27 cellular contexts compared by ENCODE assay signal in genomic region chr6:31634969-31635575, GRCh38. TPM values are rescaled to one million over a fixed set of nuclear protein-coding genes. Genes with fewer than 3 reads are reported as not detected.
DNase-seq lines count a peak whose midpoint lies in the region; ATAC-seq, FAIRE-seq and TF ChIP-seq lines count a peak whose summit lies in the region.
"Had no signal": no experiment of that assay in that cellular context is flagged by ENCODE, and none has a peak within 500 bp of the region (broad histone marks: within the 10 kb centered on the region; RNA-seq: fewer than 3 reads in every experiment).

No MANE protein-coding gene starts in this region.

- no peak overlapping the region for H3K4me3 Mint-ChIP-seq in activated naive CD8-positive, alpha-beta T cell treated with anti-CD3 and anti-CD28 coated beads for 36 hours
- H3K4me3 Mint-ChIP-seq in activated naive CD8-positive, alpha-beta T cell treated with anti-CD3 and anti-CD28 coated beads, Interleukin-2, amount 50 U/mL, for 24 hours, result no peak overlapping the region
- H3K4me3 Mint-ChIP-seq in WTC11, result no peak overlapping the region
- no peak overlapping the region for H3K4me3 Mint-ChIP-seq in progenitor cell of endocrine pancreas (ENCODE audit: low read depth)
- H3K4me3 Mint-ChIP-seq: activated naive CD8-positive, alpha-beta T cell; T-helper 2 cell treated with Interferon-gamma antibody and Interleukin-4, amounts not matched to agents 5 μg/mL and 100 μg/mL, for 36 hours had no signal

- H3K27ac ChIP-seq in HepG2 (ENCODE audit: extremely low read length, insufficient read depth, low read length), result no peak overlapping the region
- H3K27ac ChIP-seq: C4-2B, dorsolateral prefrontal cortex, pancreas, right atrium auricular region, transverse colon had no signal

- in situ Hi-C loops in HepG2 (cut with HindIII; ENCODE audit: extremely low pct_ligation_motif_present, low pct_unique_long_range_greater_than_20kb), result no loop called here

- H3K36me3 ChIP-seq in HepG2 (replicated peaks in 1 of 2; ENCODE audit: control insufficient read depth in 1 of 2, insufficient read depth in 2 of 2, low read length in 2 of 2), result peaks cover 60 to 87% of the 10 kb centered on the region in 2 experiments

- no peak overlapping the region for H3K9ac ChIP-seq in HepG2 (ENCODE audit: insufficient read depth, low read depth, low read length)

- ATAC-seq in activated naive CD8-positive, alpha-beta T cell treated with anti-CD3 and anti-CD28 coated beads, Interleukin-2, amount 50 U/mL, for 24 hours, result no peak
- ATAC-seq in WTC11, result no peak
- ATAC-seq in HepG2, result peak; percentile 1; the same call in 2 of the 3 replicates
- ATAC-seq in HG02970 (IDR thresholded peaks at IDR 0.05; ENCODE audit: low FRiP score, unreplicated experiment), result no peak
- ATAC-seq: pancreas had no signal

- H3K27ac Mint-ChIP-seq in activated naive CD8-positive, alpha-beta T cell treated with anti-CD3 and anti-CD28 coated beads for 36 hours, result peak overlapping the region; percentile 15
- no peak overlapping the region for H3K27ac Mint-ChIP-seq in activated naive CD8-positive, alpha-beta T cell treated with anti-CD3 and anti-CD28 coated beads, Interleukin-2, amount 50 U/mL, for 24 hours
- H3K27ac Mint-ChIP-seq in WTC11, result no peak overlapping the region; the same call in 1 of the 2 replicates
- peak overlapping the region; percentile 24 for H3K27ac Mint-ChIP-seq in progenitor cell of endocrine pancreas

- no peak overlapping the region for H2AFZ ChIP-seq in HepG2 (ENCODE audit: low read length)

- H3K4me1 Mint-ChIP-seq in activated naive CD8-positive, alpha-beta T cell treated with anti-CD3 and anti-CD28 coated beads for 36 hours, result peaks cover 13% of the 10 kb centered on the region
- peaks cover 15% of the 10 kb centered on the region for H3K4me1 Mint-ChIP-seq in activated naive CD8-positive, alpha-beta T cell treated with anti-CD3 and anti-CD28 coated beads, Interleukin-2, amount 50 U/mL, for 24 hours
- H3K4me1 Mint-ChIP-seq in WTC11 (no peaks in the 10 kb centered on the region), progenitor cell of endocrine pancreas (ENCODE audit: low read depth) (no peaks in the 10 kb centered on the region)

- H3K4me2 ChIP-seq in HepG2 (ENCODE audit: low read depth, low read length), result no peak overlapping the region

- POLR2A ChIA-PET in WTC11 (lab: Charles Lee) (interaction anchor here (0.5 to 1.1 kb wide), 2 partner anchors 17 to 46 kb away, joined by 3 to 5 read pairs; no protein-coding TSS in a partner anchor), HepG2 (lab: Yijun Ruan, JAX) (interaction anchor here (0.8 to 3.4 kb wide), 8 partner anchors 9 to 29 kb away, joined by 3 to 20 read pairs (median 4); partner anchors contain the start of genes APOM, BAG6, C6orf47 and GPANK1)

- H3K79me2 ChIP-seq in HepG2 (ENCODE audit: insufficient read depth, low read length), result no peaks in the 10 kb centered on the region

- no TSS peak for BruUV-seq in HepG2 (replicated peaks; lab: Mats Ljungman, UMichigan)

- intact Hi-C loops in HepG2 (cut with micrococcal nuclease; ENCODE audit: unreplicated experiment), result no loop called here

- no peaks in the 10 kb centered on the region; the same call in 1 of the 2 replicates for H4K20me1 ChIP-seq in HepG2 (ENCODE audit: insufficient read depth, low read length)

- no peak for TF ChIP-seq RAD21 in HepG2 (CRISPR knock-in tag; IDR thresholded peaks at IDR 0.05)

- CTCF ChIA-PET in WTC11 (lab: Charles Lee) (interaction anchor here (1.4 kb wide), 1 partner anchor 84 kb away, joined by 4 read pairs; no protein-coding TSS in a partner anchor), HepG2 (lab: Yijun Ruan, JAX; ENCODE audit: low intra/inter-chr PET ratio, low total read pairs) (no interaction called here)

- no peak for TF ChIP-seq EP300 in HepG2 (IDR thresholded peaks at IDR 0.05; ENCODE audit: low read depth in 2 of 2, low read length in 2 of 2)
- no peak for TF ChIP-seq EP300 in HepG2 (CRISPR knock-in tag; IDR thresholded peaks at IDR 0.05; ENCODE audit: borderline replicate concordance)

- TF ChIP-seq POLR2A in HepG2 (IDR thresholded peaks at IDR 0.05; ENCODE audit: insufficient read depth in 1 of 2, low read depth in 2 of 2, low read length in 2 of 2) (no peak), erythroblast (IDR thresholded peaks at IDR 0.05; ENCODE audit: low read length) (no peak)

- FAIRE-seq in HepG2 (lab: Jason Lieb, UNC), result no peak
- FAIRE-seq: endothelial cell of umbilical vein, GM19239, pancreas had no signal

- no peaks in the 10 kb centered on the region for H3K4me1 ChIP-seq in HepG2 (ENCODE audit: insufficient read depth, low read length)
- H3K4me1 ChIP-seq: pancreas, right atrium auricular region, transverse colon had no signal

- H3K27me3 ChIP-seq in HepG2 (ENCODE audit: control insufficient read depth in 1 of 2, insufficient read depth in 2 of 2, low read length in 2 of 2), result no peaks in the 10 kb centered on the region
- H3K27me3 ChIP-seq: dorsolateral prefrontal cortex, MG63, pancreas, right atrium auricular region, transverse colon had no signal

- peaks cover 25% of the 10 kb centered on the region for H3K36me3 Mint-ChIP-seq in activated naive CD8-positive, alpha-beta T cell treated with anti-CD3 and anti-CD28 coated beads for 36 hours
- H3K36me3 Mint-ChIP-seq in activated naive CD8-positive, alpha-beta T cell treated with anti-CD3 and anti-CD28 coated beads, Interleukin-2, amount 50 U/mL, for 24 hours (ENCODE audit: low read depth), result peaks cover 57% of the 10 kb centered on the region
- H3K36me3 Mint-ChIP-seq in WTC11, result peaks cover 75% of the 10 kb centered on the region
- peaks cover 29% of the 10 kb centered on the region for H3K36me3 Mint-ChIP-seq in progenitor cell of endocrine pancreas (ENCODE audit: insufficient read depth)

- no peak for DNase-seq in activated naive CD8-positive, alpha-beta T cell treated with anti-CD3 and anti-CD28 coated beads for 36 hours
- DNase-seq in activated naive CD8-positive, alpha-beta T cell treated with anti-CD3 and anti-CD28 coated beads, Interleukin-2, amount 50 U/mL, for 24 hours, result no peak
- DNase-seq in WTC11 (ENCODE audit: low spot score) (no peak), HepG2 (ENCODE audit: low spot score) (no peak), progenitor cell of endocrine pancreas (ENCODE audit: low spot score, unreplicated experiment) (no peak), erythroblast (lab: John Stamatoyannopoulos, UW) (no peak), DMS 273 treated with DMSO at 0.1 percent for 48 hours (lab: John Stamatoyannopoulos, UW) (no peak)
- DNase-seq: cerebellar nuclear complex; dorsolateral prefrontal cortex; EL; KBM-7; kidney glomerular epithelial cell; mammary epithelial cell; MG63; NCI-H1417; NCI-H446; NCI-H82; pancreas; stimulated activated CD4-positive, alpha-beta T cell treated with anti-CD3 and anti-CD28 coated beads, Interleukin-12 subunit alpha, Interleukin-12 subunit beta, amount 100 ng/mL, for 4 hours; transverse colon had no signal

- no peaks in the 10 kb centered on the region for H3K9me3 ChIP-seq in HepG2 (ENCODE audit: low read length)
- H3K9me3 ChIP-seq: MG63, pancreas, right atrium auricular region, transverse colon had no signal

- no peaks in the 10 kb centered on the region for H3K9me3 Mint-ChIP-seq in activated naive CD8-positive, alpha-beta T cell treated with anti-CD3 and anti-CD28 coated beads for 36 hours
- H3K9me3 Mint-ChIP-seq in activated naive CD8-positive, alpha-beta T cell treated with anti-CD3 and anti-CD28 coated beads, Interleukin-2, amount 50 U/mL, for 24 hours, result no peaks in the 10 kb centered on the region
- H3K9me3 Mint-ChIP-seq in WTC11 (no peaks in the 10 kb centered on the region), progenitor cell of endocrine pancreas (ENCODE audit: low read depth) (no peaks in the 10 kb centered on the region)
- H3K9me3 Mint-ChIP-seq: T-helper 2 cell treated with Interferon-gamma antibody and Interleukin-4, amounts not matched to agents 5 μg/mL and 100 μg/mL, for 36 hours had no signal

- H3K27me3 Mint-ChIP-seq in activated naive CD8-positive, alpha-beta T cell treated with anti-CD3 and anti-CD28 coated beads for 36 hours, result no peaks in the 10 kb centered on the region
- H3K27me3 Mint-ChIP-seq in activated naive CD8-positive, alpha-beta T cell treated with anti-CD3 and anti-CD28 coated beads, Interleukin-2, amount 50 U/mL, for 24 hours, result no peaks in the 10 kb centered on the region
- H3K27me3 Mint-ChIP-seq in WTC11 (ENCODE audit: low read depth) (no peaks in the 10 kb centered on the region; the same call in 1 of the 2 replicates), progenitor cell of endocrine pancreas (no peaks in the 10 kb centered on the region)
- H3K27me3 Mint-ChIP-seq: activated naive CD8-positive, alpha-beta T cell had no signal

- no peak for TF ChIP-seq CTCF in WTC11 (IDR thresholded peaks at IDR 0.05)
- TF ChIP-seq CTCF in HepG2 (CRISPR knock-in tag; IDR thresholded peaks at IDR 0.05), result no peak
- no peak for TF ChIP-seq CTCF in progenitor cell of endocrine pancreas (IDR thresholded peaks at IDR 0.05; ENCODE audit: unreplicated experiment)

- 88% methylated on average over 11 of the region's 11 CpGs for WGBS in HepG2 (ENCODE audit: low lambda C conversion rate)

- H3K4me3 ChIP-seq in HepG2 (replicated peaks in 1 of 3; ENCODE audit: insufficient read depth in 1 of 3, low read depth in 2 of 3, low read length in 3 of 3), result no peak overlapping the region
- H3K4me3 ChIP-seq: dorsolateral prefrontal cortex, MG63, pancreas, right atrium auricular region, transverse colon had no signal

RNA-seq across cellular contexts. Expression of gene PRRC2A, which starts 14.6 kb away (rescaled TPM):
- total RNA-seq in activated naive CD8-positive, alpha-beta T cell treated with anti-CD3 and anti-CD28 coated beads for 36 hours, result 100 to 1,000 TPM; 244 to 252 TPM
- total RNA-seq in WTC11 (2021) (372 to 381 TPM (median 373 TPM) in 3 replicates), HepG2 (2016; rRNA removed; fragmentation: Illumina TruSeq; extraction: Trizol) (37.2 and 38.9 TPM in 2 replicates), progenitor cell of endocrine pancreas (272 and 273 TPM in 2 replicates)
- 32.5 and 32.7 TPM in 2 replicates for total RNA-seq in HepG2 (2016; cell fraction: cytosol; rRNA removed; fragmentation: Illumina TruSeq; extraction: Trizol; ENCODE audit: low read depth)
- total RNA-seq in HepG2 (2016; cell fraction: insoluble cytoplasmic fraction; rRNA removed; fragmentation: Illumina TruSeq; extraction: Trizol), result 32.8 and 40.6 TPM in 2 replicates
- 32.8 and 40.2 TPM in 2 replicates for total RNA-seq in HepG2 (2016; cell fraction: membrane; rRNA removed; fragmentation: Illumina TruSeq; extraction: Trizol)
- total RNA-seq in HepG2 (2016; cell fraction: nucleus; rRNA removed; fragmentation: Illumina TruSeq; extraction: Trizol), result 58.3 and 69.5 TPM in 2 replicates
- 47.4 and 60.5 TPM in 2 replicates for polyA plus RNA-seq in HepG2 (2011; rRNA removed)
- polyA plus RNA-seq in HepG2 (2011; cell fraction: cytosol; rRNA removed), result 21.8 and 30.2 TPM in 2 replicates
- polyA plus RNA-seq in HepG2 (2011; cell fraction: nucleus; rRNA removed), result 235 and 263 TPM in 2 replicates
- polyA plus RNA-seq in HepG2 (2012), result 80.6 and 104 TPM in 2 replicates
- polyA plus RNA-seq in HepG2 (2016; cell fraction: cytosol; fragmentation: Illumina TruSeq; extraction: Trizol; ENCODE audit: low read depth), result 12.1 and 13.9 TPM in 2 replicates
- polyA plus RNA-seq in HepG2 (2016; cell fraction: insoluble cytoplasmic fraction; fragmentation: Illumina TruSeq; extraction: Trizol; ENCODE audit: low read depth), result 59.6 and 89.4 TPM in 2 replicates
- polyA plus RNA-seq in HepG2 (2016; cell fraction: membrane; fragmentation: Illumina TruSeq; extraction: Trizol; ENCODE audit: low read depth), result 26.0 and 31.8 TPM in 2 replicates
- polyA plus RNA-seq in HepG2 (2016; cell fraction: nucleus; fragmentation: Illumina TruSeq; extraction: Trizol; ENCODE audit: insufficient read depth, low read depth), result 182 and 188 TPM in 2 replicates
- 50.3 and 66.9 TPM in 2 replicates for polyA minus RNA-seq in HepG2 (2011; rRNA and poly(A)+ RNA removed; ENCODE audit: low replicate concordance)
- polyA minus RNA-seq in HepG2 (2011; cell fraction: cytosol; rRNA and poly(A)+ RNA removed), result 51.5 and 53.4 TPM in 2 replicates
- 120 and 136 TPM in 2 replicates for polyA minus RNA-seq in HepG2 (2011; cell fraction: nucleus; rRNA and poly(A)+ RNA removed)

RNA-seq across cellular contexts. Expression of gene BAG6, which starts 17.4 kb away (rescaled TPM):
- total RNA-seq in activated naive CD8-positive, alpha-beta T cell treated with anti-CD3 and anti-CD28 coated beads for 36 hours, result 100 to 1,000 TPM; 244 to 246 TPM
- total RNA-seq in WTC11 (2021) (366 to 410 TPM (median 396 TPM) in 3 replicates), HepG2 (2016; rRNA removed; fragmentation: Illumina TruSeq; extraction: Trizol) (169 and 190 TPM in 2 replicates), progenitor cell of endocrine pancreas (458 and 471 TPM in 2 replicates)
- total RNA-seq in HepG2 (2016; cell fraction: cytosol; rRNA removed; fragmentation: Illumina TruSeq; extraction: Trizol; ENCODE audit: low read depth), result 84.0 and 88.6 TPM in 2 replicates
- total RNA-seq in HepG2 (2016; cell fraction: insoluble cytoplasmic fraction; rRNA removed; fragmentation: Illumina TruSeq; extraction: Trizol), result 156 and 178 TPM in 2 replicates
- 178 and 181 TPM in 2 replicates for total RNA-seq in HepG2 (2016; cell fraction: membrane; rRNA removed; fragmentation: Illumina TruSeq; extraction: Trizol)
- total RNA-seq in HepG2 (2016; cell fraction: nucleus; rRNA removed; fragmentation: Illumina TruSeq; extraction: Trizol), result 152 and 174 TPM in 2 replicates
- 157 and 184 TPM in 2 replicates for polyA plus RNA-seq in HepG2 (2011; rRNA removed)
- polyA plus RNA-seq in HepG2 (2011; cell fraction: cytosol; rRNA removed), result 112 and 150 TPM in 2 replicates
- 529 and 638 TPM in 2 replicates for polyA plus RNA-seq in HepG2 (2011; cell fraction: nucleus; rRNA removed)
- polyA plus RNA-seq in HepG2 (2012), result 358 and 398 TPM in 2 replicates
- 78.8 and 95.7 TPM in 2 replicates for polyA plus RNA-seq in HepG2 (2016; cell fraction: cytosol; fragmentation: Illumina TruSeq; extraction: Trizol; ENCODE audit: low read depth)
- polyA plus RNA-seq in HepG2 (2016; cell fraction: insoluble cytoplasmic fraction; fragmentation: Illumina TruSeq; extraction: Trizol; ENCODE audit: low read depth), result 186 and 257 TPM in 2 replicates
- 151 and 180 TPM in 2 replicates for polyA plus RNA-seq in HepG2 (2016; cell fraction: membrane; fragmentation: Illumina TruSeq; extraction: Trizol; ENCODE audit: low read depth)
- 346 and 353 TPM in 2 replicates for polyA plus RNA-seq in HepG2 (2016; cell fraction: nucleus; fragmentation: Illumina TruSeq; extraction: Trizol; ENCODE audit: insufficient read depth, low read depth)
- polyA minus RNA-seq in HepG2 (2011; rRNA and poly(A)+ RNA removed; ENCODE audit: low replicate concordance), result 102 and 309 TPM in 2 replicates
- 190 and 207 TPM in 2 replicates for polyA minus RNA-seq in HepG2 (2011; cell fraction: cytosol; rRNA and poly(A)+ RNA removed)
- polyA minus RNA-seq in HepG2 (2011; cell fraction: nucleus; rRNA and poly(A)+ RNA removed), result 142 and 160 TPM in 2 replicates

RNA-seq across cellular contexts. Expression of gene AIF1, which starts 20.0 kb away (rescaled TPM):
- total RNA-seq in activated naive CD8-positive, alpha-beta T cell treated with anti-CD3 and anti-CD28 coated beads for 36 hours, result 100 to 1,000 TPM; 150 to 157 TPM
- total RNA-seq in WTC11 (2021), result 5.4 to 8.5 TPM (median 7.1 TPM) in 3 replicates
- total RNA-seq in HepG2 (2016; rRNA removed; fragmentation: Illumina TruSeq; extraction: Trizol), result not detected in 2 replicates
- total RNA-seq in HepG2 (2016; cell fraction: cytosol; rRNA removed; fragmentation: Illumina TruSeq; extraction: Trizol; ENCODE audit: low read depth), result 0.62 and 0.91 TPM in 2 replicates
- total RNA-seq in HepG2 (2016; cell fraction: insoluble cytoplasmic fraction; rRNA removed; fragmentation: Illumina TruSeq; extraction: Trizol), result not detected in 2 replicates
- total RNA-seq in HepG2 (2016; cell fraction: membrane; rRNA removed; fragmentation: Illumina TruSeq; extraction: Trizol), result 0.48 TPM in 1 of 2 replicates, not detected in the other
- total RNA-seq in HepG2 (2016; cell fraction: nucleus; rRNA removed; fragmentation: Illumina TruSeq; extraction: Trizol), result not detected in 2 replicates
- 1.4 and 1.5 TPM in 2 replicates for polyA plus RNA-seq in HepG2 (2011; rRNA removed)
- 0.44 and 1.3 TPM in 2 replicates for polyA plus RNA-seq in HepG2 (2011; cell fraction: cytosol; rRNA removed)
- 0.72 and 1.6 TPM in 2 replicates for polyA plus RNA-seq in HepG2 (2011; cell fraction: nucleus; rRNA removed)
- polyA plus RNA-seq in HepG2 (2012), result 1.6 and 7.5 TPM in 2 replicates
- polyA plus RNA-seq in HepG2 (2016; cell fraction: cytosol; fragmentation: Illumina TruSeq; extraction: Trizol; ENCODE audit: low read depth), result 0.98 and 1.2 TPM in 2 replicates
- polyA plus RNA-seq in HepG2 (2016; cell fraction: insoluble cytoplasmic fraction; fragmentation: Illumina TruSeq; extraction: Trizol; ENCODE audit: low read depth), result 0.60 and 0.98 TPM in 2 replicates
- polyA plus RNA-seq in HepG2 (2016; cell fraction: membrane; fragmentation: Illumina TruSeq; extraction: Trizol; ENCODE audit: low read depth), result 0.76 and 1.2 TPM in 2 replicates
- 1.3 TPM in 1 of 2 replicates, not detected in the other for polyA plus RNA-seq in HepG2 (2016; cell fraction: nucleus; fragmentation: Illumina TruSeq; extraction: Trizol; ENCODE audit: insufficient read depth, low read depth)
- polyA minus RNA-seq in HepG2 (2011; rRNA and poly(A)+ RNA removed; ENCODE audit: low replicate concordance), result not detected in 2 replicates
- not detected in 2 replicates for polyA minus RNA-seq in HepG2 (2011; cell fraction: cytosol; rRNA and poly(A)+ RNA removed)
- polyA minus RNA-seq in HepG2 (2011; cell fraction: nucleus; rRNA and poly(A)+ RNA removed), result 0.75 TPM in 1 of 2 replicates, not detected in the other
- 1.7 and 3.1 TPM in 2 replicates for total RNA-seq in progenitor cell of endocrine pancreas
- total RNA-seq: endothelial cell of umbilical vein, mammary epithelial cell had no signal
- polyA plus RNA-seq: endothelial cell of umbilical vein, mammary epithelial cell had no signal

RNA-seq across cellular contexts. Expression of gene APOM, which starts 20.6 kb away (rescaled TPM):
- 1 to 10 TPM; 5.1 to 5.7 TPM for total RNA-seq in activated naive CD8-positive, alpha-beta T cell treated with anti-CD3 and anti-CD28 coated beads for 36 hours
- total RNA-seq in WTC11 (2021) (3.5 to 4.6 TPM (median 4.3 TPM) in 3 replicates), HepG2 (2016; rRNA removed; fragmentation: Illumina TruSeq; extraction: Trizol) (52.9 and 98.2 TPM in 2 replicates), progenitor cell of endocrine pancreas (7.1 and 7.5 TPM in 2 replicates)
- total RNA-seq in HepG2 (2016; cell fraction: cytosol; rRNA removed; fragmentation: Illumina TruSeq; extraction: Trizol; ENCODE audit: low read depth), result 43.4 and 48.4 TPM in 2 replicates
- 49.1 and 105 TPM in 2 replicates for total RNA-seq in HepG2 (2016; cell fraction: insoluble cytoplasmic fraction; rRNA removed; fragmentation: Illumina TruSeq; extraction: Trizol)
- total RNA-seq in HepG2 (2016; cell fraction: membrane; rRNA removed; fragmentation: Illumina TruSeq; extraction: Trizol), result 24.9 and 27.7 TPM in 2 replicates
- 80.5 and 97.5 TPM in 2 replicates for total RNA-seq in HepG2 (2016; cell fraction: nucleus; rRNA removed; fragmentation: Illumina TruSeq; extraction: Trizol)
- polyA plus RNA-seq in HepG2 (2011; rRNA removed), result 1,140 and 1,216 TPM in 2 replicates
- 931 and 1,024 TPM in 2 replicates for polyA plus RNA-seq in HepG2 (2011; cell fraction: cytosol; rRNA removed)
- 672 and 801 TPM in 2 replicates for polyA plus RNA-seq in HepG2 (2011; cell fraction: nucleus; rRNA removed)
- polyA plus RNA-seq in HepG2 (2012), result 414 and 633 TPM in 2 replicates
- 40.2 and 51.8 TPM in 2 replicates for polyA plus RNA-seq in HepG2 (2016; cell fraction: cytosol; fragmentation: Illumina TruSeq; extraction: Trizol; ENCODE audit: low read depth)
- 55.3 and 56.0 TPM in 2 replicates for polyA plus RNA-seq in HepG2 (2016; cell fraction: insoluble cytoplasmic fraction; fragmentation: Illumina TruSeq; extraction: Trizol; ENCODE audit: low read depth)
- 20.7 and 25.6 TPM in 2 replicates for polyA plus RNA-seq in HepG2 (2016; cell fraction: membrane; fragmentation: Illumina TruSeq; extraction: Trizol; ENCODE audit: low read depth)
- 129 and 139 TPM in 2 replicates for polyA plus RNA-seq in HepG2 (2016; cell fraction: nucleus; fragmentation: Illumina TruSeq; extraction: Trizol; ENCODE audit: insufficient read depth, low read depth)
- 3.4 and 446 TPM in 2 replicates for polyA minus RNA-seq in HepG2 (2011; rRNA and poly(A)+ RNA removed; ENCODE audit: low replicate concordance)
- polyA minus RNA-seq in HepG2 (2011; cell fraction: cytosol; rRNA and poly(A)+ RNA removed), result 154 and 168 TPM in 2 replicates
- polyA minus RNA-seq in HepG2 (2011; cell fraction: nucleus; rRNA and poly(A)+ RNA removed), result 110 and 177 TPM in 2 replicates
- total RNA-seq: endothelial cell of umbilical vein had no signal

RNA-seq across cellular contexts. Expression of gene C6orf47, which starts 25.5 kb away (rescaled TPM):
- total RNA-seq in activated naive CD8-positive, alpha-beta T cell treated with anti-CD3 and anti-CD28 coated beads for 36 hours, result 10 to 100 TPM; 10.8 to 11.1 TPM
- total RNA-seq in WTC11 (2021) (14.0 to 16.3 TPM (median 14.3 TPM) in 3 replicates), HepG2 (2016; rRNA removed; fragmentation: Illumina TruSeq; extraction: Trizol) (15.5 and 18.1 TPM in 2 replicates), progenitor cell of endocrine pancreas (23.6 and 24.1 TPM in 2 replicates)
- 4.0 and 4.6 TPM in 2 replicates for total RNA-seq in HepG2 (2016; cell fraction: cytosol; rRNA removed; fragmentation: Illumina TruSeq; extraction: Trizol; ENCODE audit: low read depth)
- total RNA-seq in HepG2 (2016; cell fraction: insoluble cytoplasmic fraction; rRNA removed; fragmentation: Illumina TruSeq; extraction: Trizol), result 16.8 and 18.5 TPM in 2 replicates
- 10.4 and 12.5 TPM in 2 replicates for total RNA-seq in HepG2 (2016; cell fraction: membrane; rRNA removed; fragmentation: Illumina TruSeq; extraction: Trizol)
- total RNA-seq in HepG2 (2016; cell fraction: nucleus; rRNA removed; fragmentation: Illumina TruSeq; extraction: Trizol), result 11.7 and 13.0 TPM in 2 replicates
- 1.7 and 2.1 TPM in 2 replicates for polyA plus RNA-seq in HepG2 (2011; rRNA removed)
- polyA plus RNA-seq in HepG2 (2011; cell fraction: cytosol; rRNA removed), result 1.5 TPM in 2 replicates
- 3.0 and 3.3 TPM in 2 replicates for polyA plus RNA-seq in HepG2 (2011; cell fraction: nucleus; rRNA removed)
- 3.3 and 4.4 TPM in 2 replicates for polyA plus RNA-seq in HepG2 (2012)
- 1.9 and 2.9 TPM in 2 replicates for polyA plus RNA-seq in HepG2 (2016; cell fraction: cytosol; fragmentation: Illumina TruSeq; extraction: Trizol; ENCODE audit: low read depth)
- 12.2 and 12.5 TPM in 2 replicates for polyA plus RNA-seq in HepG2 (2016; cell fraction: insoluble cytoplasmic fraction; fragmentation: Illumina TruSeq; extraction: Trizol; ENCODE audit: low read depth)
- polyA plus RNA-seq in HepG2 (2016; cell fraction: membrane; fragmentation: Illumina TruSeq; extraction: Trizol; ENCODE audit: low read depth), result 5.2 and 6.9 TPM in 2 replicates
- polyA plus RNA-seq in HepG2 (2016; cell fraction: nucleus; fragmentation: Illumina TruSeq; extraction: Trizol; ENCODE audit: insufficient read depth, low read depth), result 11.9 and 12.9 TPM in 2 replicates
- polyA minus RNA-seq in HepG2 (2011; rRNA and poly(A)+ RNA removed; ENCODE audit: low replicate concordance), result 3.9 and 10.7 TPM in 2 replicates
- 1.2 and 1.3 TPM in 2 replicates for polyA minus RNA-seq in HepG2 (2011; cell fraction: cytosol; rRNA and poly(A)+ RNA removed)
- polyA minus RNA-seq in HepG2 (2011; cell fraction: nucleus; rRNA and poly(A)+ RNA removed), result 5.3 and 6.1 TPM in 2 replicates

Comparison
In these comparisons a context has a peak if more than half of its experiments do, and no peak if none do; other contexts are left out.
1. H3K27ac Mint-ChIP-seq: peak in activated naive CD8-positive, alpha-beta T cell treated with anti-CD3 and anti-CD28 coated beads for 36 hours (single experiment) and progenitor cell of endocrine pancreas (single experiment); none in activated naive CD8-positive, alpha-beta T cell treated with anti-CD3 and anti-CD28 coated beads, Interleukin-2, amount 50 U/mL, for 24 hours (single experiment) and WTC11 (single experiment).
2. RNA of gene AIF1, which starts 20.0 kb away (total RNA-seq): 150 to 157 TPM in activated naive CD8-positive, alpha-beta T cell treated with anti-CD3 and anti-CD28 coated beads for 36 hours; 5.4 to 8.5 TPM in WTC11, 1.7 to 3.1 TPM in progenitor cell of endocrine pancreas and 0.48 to 0.91 TPM in HepG2; every median in the first group is over 10 times any median in the second.